10 cellular contexts compared by ENCODE assay signal in genomic region chr20:48679603-48680002, GRCh38.
DNase-seq lines count a peak whose midpoint lies in the region; ATAC-seq and TF ChIP-seq lines count a peak whose summit lies in the region.
"Had no signal": no experiment of that assay in that cellular context is flagged by ENCODE, and none has a peak within 500 bp of the region (broad histone marks: within the 10 kb centered on the region; RNA-seq: fewer than 3 reads in every experiment).

No MANE protein-coding gene starts in this region.

- POLR2A ChIA-PET in activated CD4-positive, alpha-beta T cell treated with anti-CD3 and anti-CD28 coated beads, Interleukin-2, amount 10 ng/mL, durations not matched to agents 7 days and 5 days (lab: Charles Lee) = no interaction called here

- H3K27ac Mint-ChIP-seq in activated CD4-positive, alpha-beta T cell treated with anti-CD3 and anti-CD28 coated beads, Interleukin-2, amount 10 ng/mL, durations not matched to agents 7 days and 5 days = no peak overlapping the region
- no peak overlapping the region for H3K27ac Mint-ChIP-seq in endodermal cell
- no peak overlapping the region for H3K27ac Mint-ChIP-seq in stimulated activated memory B cell treated with anti-CD40 and anti-IgM and Interleukin-4, amounts not matched to agents 10 μg/mL and 1 μg/mL and 100 μg/mL, for 72 hours
- H3K27ac Mint-ChIP-seq in T-helper 2 cell treated with Interferon-gamma antibody and Interleukin-4, amounts not matched to agents 5 μg/mL and 100 μg/mL, for 36 hours = no peak overlapping the region

- H3K36me3 ChIP-seq in endodermal cell (ENCODE audit: control insufficient read depth, insufficient read depth, low read length) = peaks cover 80% of the 10 kb centered on the region
- H3K36me3 ChIP-seq in left lung = peaks cover 0 to 99% of the 10 kb centered on the region in 2 donors

- H3K27me3 Mint-ChIP-seq in activated CD4-positive, alpha-beta T cell treated with anti-CD3 and anti-CD28 coated beads, Interleukin-2, amount 10 ng/mL, durations not matched to agents 7 days and 5 days = no peaks in the 10 kb centered on the region
- H3K27me3 Mint-ChIP-seq in endodermal cell (ENCODE audit: insufficient read depth) = no peaks in the 10 kb centered on the region
- H3K27me3 Mint-ChIP-seq in stimulated activated memory B cell treated with anti-CD40 and anti-IgM and Interleukin-4, amounts not matched to agents 10 μg/mL and 1 μg/mL and 100 μg/mL, for 72 hours = no peaks in the 10 kb centered on the region
- no peaks in the 10 kb centered on the region for H3K27me3 Mint-ChIP-seq in T-helper 2 cell treated with Interferon-gamma antibody and Interleukin-4, amounts not matched to agents 5 μg/mL and 100 μg/mL, for 36 hours (ENCODE audit: low read depth)

- no peaks in the 10 kb centered on the region for H3K9me3 Mint-ChIP-seq in activated CD4-positive, alpha-beta T cell treated with anti-CD3 and anti-CD28 coated beads, Interleukin-2, amount 10 ng/mL, durations not matched to agents 7 days and 5 days
- H3K9me3 Mint-ChIP-seq in endodermal cell = no peaks in the 10 kb centered on the region
- no peaks in the 10 kb centered on the region for H3K9me3 Mint-ChIP-seq in stimulated activated memory B cell treated with anti-CD40 and anti-IgM and Interleukin-4, amounts not matched to agents 10 μg/mL and 1 μg/mL and 100 μg/mL, for 72 hours
- H3K9me3 Mint-ChIP-seq in T-helper 2 cell treated with Interferon-gamma antibody and Interleukin-4, amounts not matched to agents 5 μg/mL and 100 μg/mL, for 36 hours = no peaks in the 10 kb centered on the region

- H3K4me3 ChIP-seq in endodermal cell (ENCODE audit: low read length) (no peak overlapping the region), left lung (no peak overlapping the region)
- H3K4me3 ChIP-seq: upper lobe of left lung had no signal

- H3K4me3 Mint-ChIP-seq in activated CD4-positive, alpha-beta T cell treated with anti-CD3 and anti-CD28 coated beads, Interleukin-2, amount 10 ng/mL, durations not matched to agents 7 days and 5 days = no peak overlapping the region
- H3K4me3 Mint-ChIP-seq in endodermal cell = no peak overlapping the region
- no peak overlapping the region for H3K4me3 Mint-ChIP-seq in stimulated activated memory B cell treated with anti-CD40 and anti-IgM and Interleukin-4, amounts not matched to agents 10 μg/mL and 1 μg/mL and 100 μg/mL, for 72 hours
- no peak overlapping the region for H3K4me3 Mint-ChIP-seq in T-helper 2 cell treated with Interferon-gamma antibody and Interleukin-4, amounts not matched to agents 5 μg/mL and 100 μg/mL, for 36 hours

- no peak overlapping the region for H3K9ac ChIP-seq in endodermal cell (ENCODE audit: extremely low read depth, low read length, poor library complexity, severe bottlenecking)

- H3K27ac ChIP-seq in endodermal cell (ENCODE audit: low read depth, low read length) (no peak overlapping the region), left lung (no peak overlapping the region)

- peaks cover 31% of the 10 kb centered on the region for H3K36me3 Mint-ChIP-seq in activated CD4-positive, alpha-beta T cell treated with anti-CD3 and anti-CD28 coated beads, Interleukin-2, amount 10 ng/mL, durations not matched to agents 7 days and 5 days (ENCODE audit: low read depth)
- peaks cover 36% of the 10 kb centered on the region for H3K36me3 Mint-ChIP-seq in endodermal cell (ENCODE audit: low read depth)
- peaks cover 40% of the 10 kb centered on the region for H3K36me3 Mint-ChIP-seq in stimulated activated memory B cell treated with anti-CD40 and anti-IgM and Interleukin-4, amounts not matched to agents 10 μg/mL and 1 μg/mL and 100 μg/mL, for 72 hours
- H3K36me3 Mint-ChIP-seq in T-helper 2 cell treated with Interferon-gamma antibody and Interleukin-4, amounts not matched to agents 5 μg/mL and 100 μg/mL, for 36 hours (ENCODE audit: low read depth) = peaks cover 20% of the 10 kb centered on the region

- 84 to 96% methylated on average over 10 to 14 of the region's 14 CpGs for WGBS in endodermal cell (ENCODE audit: insufficient coverage in 1 of 2, insufficient read length in 1 of 2), 2 experiments

- H3K9me3 ChIP-seq in endodermal cell (ENCODE audit: control insufficient read depth, low read length) (no peaks in the 10 kb centered on the region), left lung (no peaks in the 10 kb centered on the region)
- H3K9me3 ChIP-seq: upper lobe of left lung had no signal

- TF ChIP-seq CTCF in endodermal cell (conservative IDR thresholded peaks at IDR 0.05) (no peak), left lung (IDR thresholded peaks at IDR 0.05) (no peak)

- no peaks in the 10 kb centered on the region for H3K27me3 ChIP-seq in endodermal cell (ENCODE audit: control insufficient read depth, insufficient read depth, low read length, poor library complexity, severe bottlenecking)
- H3K27me3 ChIP-seq in left lung = no peaks in the 10 kb centered on the region
- H3K27me3 ChIP-seq: upper lobe of left lung had no signal

- intact Hi-C loops in left lung (cut with DNase I) = no loop called here

- peaks cover 9% of the 10 kb centered on the region for H3K4me1 Mint-ChIP-seq in activated CD4-positive, alpha-beta T cell treated with anti-CD3 and anti-CD28 coated beads, Interleukin-2, amount 10 ng/mL, durations not matched to agents 7 days and 5 days
- peaks cover 16% of the 10 kb centered on the region for H3K4me1 Mint-ChIP-seq in endodermal cell
- H3K4me1 Mint-ChIP-seq in stimulated activated memory B cell treated with anti-CD40 and anti-IgM and Interleukin-4, amounts not matched to agents 10 μg/mL and 1 μg/mL and 100 μg/mL, for 72 hours = peaks cover 10% of the 10 kb centered on the region
- H3K4me1 Mint-ChIP-seq in T-helper 2 cell treated with Interferon-gamma antibody and Interleukin-4, amounts not matched to agents 5 μg/mL and 100 μg/mL, for 36 hours (ENCODE audit: low read depth) = no peaks in the 10 kb centered on the region

- peaks cover 13% of the 10 kb centered on the region for H3K4me1 ChIP-seq in endodermal cell (ENCODE audit: control insufficient read depth, insufficient read depth, low read length)
- peaks cover 17 to 31% of the 10 kb centered on the region in 2 donors for H3K4me1 ChIP-seq in left lung

- peak; percentile 10 to 19 for DNase-seq in activated CD4-positive, alpha-beta T cell treated with anti-CD3 and anti-CD28 coated beads, Interleukin-2, amount 50 U/mL, for 48 hours
- no peak for DNase-seq in activated CD4-positive, alpha-beta T cell treated with anti-CD3 and anti-CD28 coated beads, Interleukin-2, amount 10 ng/mL, durations not matched to agents 7 days and 5 days
- DNase-seq in NCI-H510A treated with DMSO at 0.1 percent for 48 hours (lab: John Stamatoyannopoulos, UW) (peak; percentile 61), endodermal cell (peak; percentile 89), GM03348 (ENCODE audit: low spot score) (no peak), left lung (no peak)
- DNase-seq in T-helper 2 cell treated with Interferon-gamma antibody and Interleukin-4, amounts not matched to agents 5 μg/mL and 100 μg/mL, for 36 hours (ENCODE audit: low spot score) = no peak
- DNase-seq: DND-41 had no signal

- CTCF ChIA-PET in activated CD4-positive, alpha-beta T cell treated with anti-CD3 and anti-CD28 coated beads, Interleukin-2, amount 10 ng/mL, durations not matched to agents 7 days and 5 days (lab: Charles Lee) = no interaction called here

- peak; percentile 53 for ATAC-seq in stimulated activated memory B cell treated with anti-CD40 and anti-IgM and Interleukin-4, amounts not matched to agents 10 μg/mL and 1 μg/mL and 100 μg/mL, for 72 hours
- ATAC-seq in left lung = no peak

Comparison
In these comparisons a context has a peak if more than half of its experiments do, and no peak if none do; other contexts are left out.
1. DNase-seq: peak in activated CD4-positive, alpha-beta T cell treated with anti-CD3 and anti-CD28 coated beads, Interleukin-2, amount 50 U/mL, for 48 hours (2 of 2), NCI-H510A treated with DMSO at 0.1 percent for 48 hours (single experiment) and endodermal cell (single experiment); none in activated CD4-positive, alpha-beta T cell treated with anti-CD3 and anti-CD28 coated beads, Interleukin-2, amount 10 ng/mL, durations not matched to agents 7 days and 5 days (single experiment), T-helper 2 cell treated with Interferon-gamma antibody and Interleukin-4, amounts not matched to agents 5 μg/mL and 100 μg/mL, for 36 hours (single experiment), GM03348 (single experiment) and left lung (0 of 2).